In genomic region chrX:150486011-150486410, GRCh38 we compare ENCODE assay signal across 8 cellular contexts.
DNase-seq lines count a peak whose midpoint lies in the region; ATAC-seq and TF ChIP-seq lines count a peak whose summit lies in the region.

No MANE protein-coding gene starts in this region.

- intact Hi-C loops in cardiac septum (cut with DNase I) (loop anchor here (10.0 kb wide), 2 partner anchors 111 to 521 kb away; no protein-coding TSS in a partner anchor), upper lobe of right lung (cut with DNase I) (no loop called here)

- DNase-seq in cardiac muscle cell (ENCODE audit: low read depth in 1 of 2, low spot score in 1 of 2) (peak; percentile 46 to 69), cardiac septum (ENCODE audit: low spot score) (no peak), NCI-H1092 (lab: John Stamatoyannopoulos, UW) (peak; percentile 37), epithelial cell of esophagus (ENCODE audit: low read depth) (peak; percentile 58), neural crest cell (ENCODE audit: low read depth, low spot score) (peak; percentile 24), upper lobe of right lung (no peak)
- peak; percentile 69 for DNase-seq in activated CD8-positive, alpha-beta memory T cell treated with anti-CD3 and anti-CD28 coated beads for 24 hours

- no peaks in the 10 kb centered on the region for H3K27me3 Mint-ChIP-seq in neural crest cell (ENCODE audit: low read depth)

- TF ChIP-seq CTCF in cardiac muscle cell (IDR thresholded peaks at IDR 0.05; ENCODE audit: low read depth, low read length) (peak; percentile 71), epithelial cell of esophagus (IDR thresholded peaks at IDR 0.05; ENCODE audit: insufficient read depth, low read depth, low read length, missing control alignments) (peak; percentile 73), neural crest cell (conservative IDR thresholded peaks at IDR 0.05) (peak; percentile 62), upper lobe of right lung (IDR thresholded peaks at IDR 0.05) (peak; percentile 54)

- H3K27ac ChIP-seq in cardiac muscle cell, result no peak overlapping the region
- H3K27ac ChIP-seq in upper lobe of right lung, result no peak overlapping the region

- no peaks in the 10 kb centered on the region for H3K36me3 ChIP-seq in cardiac muscle cell
- no peaks in the 10 kb centered on the region for H3K36me3 ChIP-seq in upper lobe of right lung

- peaks cover 2% of the 10 kb centered on the region for H3K9me3 Mint-ChIP-seq in neural crest cell

- peak; percentile 79 for ATAC-seq in upper lobe of right lung
- no peak for ATAC-seq in HG02610 (IDR thresholded peaks at IDR 0.05; ENCODE audit: unreplicated experiment)

- H3K4me3 ChIP-seq in cardiac muscle cell (no peak overlapping the region), epithelial cell of esophagus (ENCODE audit: low read length) (no peak overlapping the region), upper lobe of right lung (no peak overlapping the region)

- H3K27me3 ChIP-seq in cardiac muscle cell, result no peaks in the 10 kb centered on the region
- H3K27me3 ChIP-seq in upper lobe of right lung, result no peaks in the 10 kb centered on the region

- no peaks in the 10 kb centered on the region for H3K4me1 Mint-ChIP-seq in neural crest cell

- H3K9me3 ChIP-seq in cardiac muscle cell (ENCODE audit: low read depth) (no peaks in the 10 kb centered on the region), upper lobe of right lung (no peaks in the 10 kb centered on the region)

- no peak overlapping the region for H3K27ac Mint-ChIP-seq in neural crest cell (ENCODE audit: unreplicated experiment)

- peaks cover 3% of the 10 kb centered on the region for H3K36me3 Mint-ChIP-seq in neural crest cell (ENCODE audit: low read depth)

- H3K4me3 Mint-ChIP-seq in neural crest cell, result no peak overlapping the region

- H3K4me1 ChIP-seq in cardiac muscle cell (ENCODE audit: low read depth) (no peaks in the 10 kb centered on the region), upper lobe of right lung (no peaks in the 10 kb centered on the region)

Comparison
In these comparisons a context has a peak if more than half of its experiments do, and no peak if none do; other contexts are left out.
1. DNase-seq: peak in cardiac muscle cell (2 of 2), NCI-H1092 (single experiment), activated CD8-positive, alpha-beta memory T cell treated with anti-CD3 and anti-CD28 coated beads for 24 hours (single experiment), epithelial cell of esophagus (single experiment) and neural crest cell (single experiment); none in cardiac septum (single experiment) and upper lobe of right lung (single experiment).
2. Peak in every context shown above with its lines, with median percentiles within 50 percentile points of each other: CTCF ChIP-seq.